Comparison of ENCODE assay signal across 13 cellular contexts in genomic region chr14:60643443-60644402, GRCh38. TPM values are rescaled to one million over a fixed set of nuclear protein-coding genes. Genes with fewer than 3 reads are reported as not detected.
DNase-seq lines count a peak whose midpoint lies in the region; ATAC-seq and TF ChIP-seq lines count a peak whose summit lies in the region.
"Had no signal": no experiment of that assay in that cellular context is flagged by ENCODE, and none has a peak within 500 bp of the region (broad histone marks: within the 10 kb centered on the region; RNA-seq: fewer than 3 reads in every experiment).

No MANE protein-coding gene starts in this region.

- H4K20me1 ChIP-seq in neural cell (ENCODE audit: insufficient read depth), result no peaks in the 10 kb centered on the region

- H3K36me3 Mint-ChIP-seq in HFFc6 (ENCODE audit: low read depth), result no peaks in the 10 kb centered on the region
- H3K36me3 Mint-ChIP-seq in chondrocyte (ENCODE audit: low read depth), result peaks cover 66% of the 10 kb centered on the region
- H3K36me3 Mint-ChIP-seq in activated CD4-positive, alpha-beta T cell treated with anti-CD3 and anti-CD28 coated beads for 36 hours (ENCODE audit: low read depth), result no peaks in the 10 kb centered on the region

- H3K9ac ChIP-seq in neural cell (ENCODE audit: low read length), result no peak overlapping the region

- H3K27ac ChIP-seq in ACC112 (ENCODE audit: low read depth, low read length), result peak overlapping the region; percentile 0
- no peak overlapping the region for H3K27ac ChIP-seq in neural cell (ENCODE audit: low read length)
- H3K27ac ChIP-seq: uterus had no signal

- H3K4me3 Mint-ChIP-seq in HFFc6 (peak overlapping the region; percentile 73; the same call in 1 of the 2 replicates), chondrocyte (ENCODE audit: unreplicated experiment) (peak overlapping the region; percentile 98)
- H3K4me3 Mint-ChIP-seq in activated CD4-positive, alpha-beta T cell treated with anti-CD3 and anti-CD28 coated beads for 36 hours, result no peak overlapping the region

- H3K9me2 ChIP-seq in neural cell (ENCODE audit: insufficient read depth, low read length), result no peaks in the 10 kb centered on the region

- intact Hi-C loops in activated CD4-positive, alpha-beta T cell treated with anti-CD3 and anti-CD28 coated beads for 36 hours (cut with DNase I, micrococcal nuclease), result loop anchor here in 1 of 2 experiments (1.0 to 2.0 kb wide), 2 partner anchors 9 to 135 kb away; partner anchors contain the start of gene SIX6

- H3K9me3 ChIP-seq in neural cell (ENCODE audit: low read length), result no peaks in the 10 kb centered on the region
- H3K9me3 ChIP-seq: uterus had no signal

- H3F3A ChIP-seq in neural cell (ENCODE audit: insufficient read depth, low read length, poor library complexity, severe bottlenecking), result no peaks in the 10 kb centered on the region

- H3K4me1 Mint-ChIP-seq in HFFc6 (ENCODE audit: low read depth), result peaks cover 51% of the 10 kb centered on the region
- peaks cover 68% of the 10 kb centered on the region for H3K4me1 Mint-ChIP-seq in chondrocyte (ENCODE audit: low read depth)
- peaks cover 35% of the 10 kb centered on the region for H3K4me1 Mint-ChIP-seq in activated CD4-positive, alpha-beta T cell treated with anti-CD3 and anti-CD28 coated beads for 36 hours

- H3K9me3 Mint-ChIP-seq in HFFc6 (no peaks in the 10 kb centered on the region), chondrocyte (ENCODE audit: low read depth) (no peaks in the 10 kb centered on the region)
- no peaks in the 10 kb centered on the region for H3K9me3 Mint-ChIP-seq in activated CD4-positive, alpha-beta T cell treated with anti-CD3 and anti-CD28 coated beads for 36 hours (ENCODE audit: low read depth)

- H3K4me3 ChIP-seq in ACC112 (ENCODE audit: low read depth, low read length) (peak overlapping the region; percentile 80), neural cell (ENCODE audit: low read length) (no peak overlapping the region)
- H3K4me3 ChIP-seq: uterus had no signal

- no peak for DNase-seq in HFFc6
- no peak for DNase-seq in chondrocyte (ENCODE audit: low spot score)
- no peak for DNase-seq in G401 (ENCODE audit: low spot score)
- DNase-seq in activated CD4-positive, alpha-beta T cell treated with anti-CD3 and anti-CD28 coated beads for 36 hours, result no peak
- DNase-seq: activated effector memory CD4-positive, alpha-beta T cell treated with anti-CD3 and anti-CD28 coated beads, Interleukin-2, amount 50 U/mL, for 16 hours; EL; NCI-H2107; uterus had no signal

- TF ChIP-seq RAD21 in neural cell (conservative IDR thresholded peaks at IDR 0.05), result no peak

- no peak for TF ChIP-seq POLR2A in GM18505 (IDR thresholded peaks at IDR 0.05; ENCODE audit: borderline replicate concordance, extremely low read depth, insufficient read depth, insufficient read length)

- peaks cover 26% of the 10 kb centered on the region for H3K4me1 ChIP-seq in ACC112 (ENCODE audit: control insufficient read depth, insufficient read depth, low read length, unreplicated experiment)

- H3K27me3 ChIP-seq in ACC112 (ENCODE audit: insufficient read depth, low read length) (no peaks in the 10 kb centered on the region), neural cell (ENCODE audit: insufficient read depth, low read depth, low read length) (peaks cover 100% of the 10 kb centered on the region)

- peak overlapping the region; percentile 20; the same call in 1 of the 2 replicates for H3K27ac Mint-ChIP-seq in HFFc6
- peak overlapping the region; percentile 98 for H3K27ac Mint-ChIP-seq in chondrocyte (ENCODE audit: unreplicated experiment)
- no peak overlapping the region for H3K27ac Mint-ChIP-seq in activated CD4-positive, alpha-beta T cell treated with anti-CD3 and anti-CD28 coated beads for 36 hours

- ATAC-seq in activated CD4-positive, alpha-beta T cell treated with anti-CD3 and anti-CD28 coated beads for 36 hours, result no peak
- no peak for ATAC-seq in GM19397 (IDR thresholded peaks at IDR 0.05; ENCODE audit: unreplicated experiment)
- no peak for ATAC-seq in GM18505 (IDR thresholded peaks at IDR 0.05; ENCODE audit: unreplicated experiment)
- ATAC-seq: esophagus mucosa had no signal

- H3K4me2 ChIP-seq in neural cell (ENCODE audit: low read length), result no peak overlapping the region

- H3K79me2 ChIP-seq in ACC112 (ENCODE audit: control insufficient read depth, insufficient read depth, low read length, unreplicated experiment) (peaks cover 64% of the 10 kb centered on the region), neural cell (replicated peaks; ENCODE audit: insufficient read depth, low read length) (no peaks in the 10 kb centered on the region)

- POLR2A ChIA-PET in activated CD4-positive, alpha-beta T cell treated with anti-CD3 and anti-CD28 coated beads for 36 hours (lab: Charles Lee), result no interaction called here

- H3K27me3 Mint-ChIP-seq in HFFc6 (ENCODE audit: insufficient read depth) (peaks cover 2% of the 10 kb centered on the region; the same call in 1 of the 2 replicates), chondrocyte (ENCODE audit: low read depth) (no peaks in the 10 kb centered on the region)
- H3K27me3 Mint-ChIP-seq in activated CD4-positive, alpha-beta T cell treated with anti-CD3 and anti-CD28 coated beads for 36 hours, result peaks cover 82% of the 10 kb centered on the region

- in situ Hi-C loops in G401 (cut with HindIII; ENCODE audit: low sequenced_read_pairs), result no loop called here

- CTCF ChIA-PET in activated CD4-positive, alpha-beta T cell treated with anti-CD3 and anti-CD28 coated beads for 36 hours (lab: Charles Lee), result interaction anchor here (0.7 to 2.2 kb wide), 4 partner anchors 19 to 619 kb away, joined by 3 to 6 read pairs (median 4); no protein-coding TSS in a partner anchor

- peak overlapping the region; percentile 87 for H2AFZ ChIP-seq in ACC112 (ENCODE audit: low read length, unreplicated experiment)
- no peak overlapping the region for H2AFZ ChIP-seq in neural cell (ENCODE audit: low read depth, low read length)

- H3K36me3 ChIP-seq in ACC112 (ENCODE audit: insufficient read depth, low read length) (peaks cover 17% of the 10 kb centered on the region; the same call in 1 of the 2 replicates), neural cell (ENCODE audit: insufficient read depth, low read length) (no peaks in the 10 kb centered on the region)
- H3K36me3 ChIP-seq: uterus had no signal

- no peak; the same call in 1 of the 2 replicates for TF ChIP-seq CTCF in HFFc6 (IDR thresholded peaks at IDR 0.05)
- peak; percentile 32 for TF ChIP-seq CTCF in chondrocyte (IDR thresholded peaks at IDR 0.05)
- no peak for TF ChIP-seq CTCF in neural cell (IDR thresholded peaks at IDR 0.05; ENCODE audit: poor library complexity, severe bottlenecking)

- TF ChIP-seq EP300 in neural cell (conservative IDR thresholded peaks at IDR 0.05; ENCODE audit: poor library complexity, severe bottlenecking), result no peak

TF ChIP-seq in neural cell, 6 proteins besides CTCF, POLR2A, EP300 and RAD21:
- TF ChIP-seq POLR2AphosphoS5 (IDR thresholded peaks at IDR 0.05) (peak; percentile 87), EZH2 (IDR thresholded peaks at IDR 0.05; ENCODE audit: borderline replicate concordance, insufficient read depth, low read length, poor library complexity, severe bottlenecking) (no peak)
TF ChIP-seq in neural cell: peak in this region for 1.

RNA-seq across cellular contexts. Expression of gene SIX1, which starts 5.6 kb away (rescaled TPM):
- total RNA-seq in HFFc6 (2021; fragmentation: NEBNext Ultra II Directional; extraction: Animal tissue kit (Norgen Biotek cat#: 25700)), result 1 to 10 TPM; 5.0 to 6.0 (median 5.4) TPM
- 92.0 to 204 TPM (median 94.6 TPM) in 3 replicates for total RNA-seq in chondrocyte
- not detected in 2 replicates for polyA plus RNA-seq in neural cell
- not detected in 2 replicates for polyA minus RNA-seq in neural cell
- total RNA-seq in G401 (2014; rRNA removed; shearing (Covaris generic)), result 0.31 and 0.58 TPM in 2 replicates
- not detected for total RNA-seq in activated CD4-positive, alpha-beta T cell treated with anti-CD3 and anti-CD28 coated beads for 36 hours

Comparison
In these comparisons a context has a peak if more than half of its experiments do, and no peak if none do; other contexts are left out.
1. RNA of gene SIX1, which starts 5.6 kb away (total RNA-seq): 92.0 to 204 TPM in chondrocyte; 5.0 to 6.0 TPM in HFFc6, 0.31 to 0.58 TPM in G401 and not detected in activated CD4-positive, alpha-beta T cell treated with anti-CD3 and anti-CD28 coated beads for 36 hours; every median in the first group is over 10 times any median in the second.